Comparison of ENCODE assay signal across 9 cellular contexts in genomic region chr14:73829526-73830431, GRCh38. TPM values are rescaled to one million over a fixed set of nuclear protein-coding genes. Genes with fewer than 3 reads are reported as not detected.
DNase-seq lines count a peak whose midpoint lies in the region; ATAC-seq, FAIRE-seq and TF ChIP-seq lines count a peak whose summit lies in the region.
"Had no signal": no experiment of that assay in that cellular context is flagged by ENCODE, and none has a peak within 500 bp of the region (broad histone marks: within the 10 kb centered on the region; RNA-seq: fewer than 3 reads in every experiment).

No MANE protein-coding gene starts in this region.

- no peak overlapping the region for H2AFZ ChIP-seq in fibroblast of lung (ENCODE audit: low read length)

- H3K4me1 ChIP-seq in RWPE2 (ENCODE audit: insufficient read depth, poor library complexity, severe bottlenecking) (peaks cover 17% of the 10 kb centered on the region), fibroblast of lung (ENCODE audit: control insufficient read depth, extremely low read depth, insufficient read depth, low read length) (peaks cover 2% of the 10 kb centered on the region)

- H3K4me3 ChIP-seq in RWPE2 (ENCODE audit: severe bottlenecking) (no peak overlapping the region), fibroblast of lung (replicated peaks in 1 of 4; ENCODE audit: control extremely low read depth in 1 of 4, insufficient read depth in 1 of 4, low read depth in 3 of 4, low read length in 4 of 4) (no peak overlapping the region)

- H3K4me2 ChIP-seq in fibroblast of lung (ENCODE audit: extremely low read depth, insufficient read depth, low read length), result no peak overlapping the region

- no peaks in the 10 kb centered on the region for H3K79me2 ChIP-seq in fibroblast of lung (ENCODE audit: control insufficient read depth, insufficient read depth, low read length)

- no peak for TF ChIP-seq POLR2A in H54 (IDR thresholded peaks at IDR 0.05; ENCODE audit: low read depth, low read length)

- TF ChIP-seq CTCF in RWPE2 (IDR thresholded peaks at IDR 0.05; ENCODE audit: poor library complexity, severe bottlenecking) (peak; percentile 7), fibroblast of lung (conservative IDR thresholded peaks at IDR 0.05 in 1 of 2, IDR thresholded peaks at IDR 0.05 in 1 of 2; ENCODE audit: low read depth in 1 of 2, low read length in 2 of 2) (no peak)

- no peak for ATAC-seq in RWPE2 (ENCODE audit: low read depth)
- no peak for ATAC-seq in HG03039 (IDR thresholded peaks at IDR 0.05; ENCODE audit: unreplicated experiment)

- DNase-seq in EH (ENCODE audit: low read depth), result peak; percentile 77
- DNase-seq in H54 (ENCODE audit: insufficient read length, low spot score), result no peak
- no peak for DNase-seq in RWPE2 (ENCODE audit: low spot score)
- peak; percentile 77 to 93 for DNase-seq in fibroblast of lung (ENCODE audit: low read depth in 2 of 2)
- peak; percentile 74 for DNase-seq in stromal cell of bone marrow (ENCODE audit: low read depth)
- DNase-seq in NCI-H526 (lab: John Stamatoyannopoulos, UW), result no peak
- no peak for DNase-seq in NCI-H524 treated with DMSO at 0.1 percent for 48 hours (lab: John Stamatoyannopoulos, UW)

- FAIRE-seq in H54 (lab: Jason Lieb, UNC), result peak; percentile 94
- FAIRE-seq: endometrium had no signal

- no peaks in the 10 kb centered on the region for H3K36me3 ChIP-seq in RWPE2 (ENCODE audit: low read depth)
- H3K36me3 ChIP-seq in fibroblast of lung (ENCODE audit: control insufficient read depth, insufficient read depth, low read length), result no peaks in the 10 kb centered on the region

- no peaks in the 10 kb centered on the region for H4K20me1 ChIP-seq in fibroblast of lung (ENCODE audit: control insufficient read depth, extremely low read depth, insufficient read depth, low read length)

- H3K27ac ChIP-seq in RWPE2 (ENCODE audit: poor library complexity, severe bottlenecking) (no peak overlapping the region), fibroblast of lung (ENCODE audit: insufficient read depth, low read length) (no peak overlapping the region)

- no peaks in the 10 kb centered on the region for H3K27me3 ChIP-seq in RWPE2 (ENCODE audit: insufficient read depth, poor library complexity, severe bottlenecking)
- H3K27me3 ChIP-seq in fibroblast of lung (ENCODE audit: control insufficient read depth, insufficient read depth, low read length), result no peaks in the 10 kb centered on the region

- no peak overlapping the region for H3K9ac ChIP-seq in fibroblast of lung (ENCODE audit: insufficient read depth, low read length)

- no peaks in the 10 kb centered on the region for H3K9me3 ChIP-seq in RWPE2 (ENCODE audit: severe bottlenecking)
- no peaks in the 10 kb centered on the region for H3K9me3 ChIP-seq in fibroblast of lung (ENCODE audit: control insufficient read depth, insufficient read depth, low read depth, low read length)

RNA-seq across cellular contexts. Expression of gene PTGR2, which starts 21.9 kb away (rescaled TPM):
- total RNA-seq in fibroblast of lung, result 7.2 and 7.9 TPM in 2 replicates
- polyA plus RNA-seq in fibroblast of lung, result 5.6 and 5.7 TPM in 2 replicates
- 3.3 and 5.2 TPM in 2 replicates for polyA plus RNA-seq in fibroblast of lung (2012)
- polyA minus RNA-seq in fibroblast of lung (ENCODE audit: low replicate concordance), result 0.07 and 0.27 TPM in 2 replicates

RNA-seq across cellular contexts. Expression of gene ZNF410, which starts 56.9 kb away (rescaled TPM):
- total RNA-seq in fibroblast of lung, result 71.4 and 80.4 TPM in 2 replicates
- polyA plus RNA-seq in fibroblast of lung, result 45.7 and 46.5 TPM in 2 replicates
- polyA plus RNA-seq in fibroblast of lung (2012), result 28.2 and 30.2 TPM in 2 replicates
- 36.3 and 53.6 TPM in 2 replicates for polyA minus RNA-seq in fibroblast of lung (ENCODE audit: low replicate concordance)

Comparison
In these comparisons a context has a peak if more than half of its experiments do, and no peak if none do; other contexts are left out.
1. DNase-seq: peak in EH (single experiment), fibroblast of lung (2 of 2) and stromal cell of bone marrow (single experiment); none in H54 (single experiment), RWPE2 (single experiment), NCI-H526 (0 of 2) and NCI-H524 treated with DMSO at 0.1 percent for 48 hours (single experiment).